Comparison of ENCODE assay signal across 8 cellular contexts in genomic region chr11:124865902-124866851, GRCh38. TPM values are rescaled to one million over a fixed set of nuclear protein-coding genes. Genes with fewer than 3 reads are reported as not detected.
DNase-seq lines count a peak whose midpoint lies in the region; ATAC-seq and TF ChIP-seq lines count a peak whose summit lies in the region.

No MANE protein-coding gene starts in this region.

- DNase-seq in GM19240 (ENCODE audit: insufficient read length, low spot score) (peak; percentile 43), NOMO-1 treated with dmso at 0.1 percent for 144 hours (lab: John Stamatoyannopoulos, UW; ENCODE audit: unreplicated experiment) (peak; percentile 21), heart right ventricle (peak in 1 of 2 donors; percentile 54), gastrocnemius medialis (no peak)
- peak; percentile 55 for DNase-seq in activated naive CD4-positive, alpha-beta T cell treated with anti-CD3 and anti-CD28 coated beads, Interleukin-2, amount 50 U/mL, for 16 hours

- peaks cover 99% of the 10 kb centered on the region for H3K27me3 ChIP-seq in ACC112 (ENCODE audit: insufficient read depth, low read length)
- peaks cover 36 to 100% (median 99%) of the 10 kb centered on the region in 7 donors for H3K27me3 ChIP-seq in heart right ventricle
- peaks cover 85 to 97% (median 91%) of the 10 kb centered on the region in 3 donors for H3K27me3 ChIP-seq in gastrocnemius medialis

- H3K27ac ChIP-seq in ACC112 (ENCODE audit: low read depth, low read length) (no peak overlapping the region), heart right ventricle (no peak overlapping the region), gastrocnemius medialis (no peak overlapping the region)

- no peaks in the 10 kb centered on the region for H3K9me3 ChIP-seq in heart right ventricle
- H3K9me3 ChIP-seq in gastrocnemius medialis, result no peaks in the 10 kb centered on the region

- TF ChIP-seq CTCF in heart right ventricle (IDR thresholded peaks at IDR 0.05) (peak; percentile 69 to 90 (median 82)), gastrocnemius medialis (IDR thresholded peaks at IDR 0.05 in 4 of 5, conservative IDR thresholded peaks at IDR 0.05 in 1 of 5) (peak; percentile 37 to 81 (median 62))

- TF ChIP-seq POLR2A in gastrocnemius medialis (IDR thresholded peaks at IDR 0.05), result no peak

- no peak overlapping the region for H2AFZ ChIP-seq in ACC112 (ENCODE audit: low read length, unreplicated experiment)

- H3K4me3 ChIP-seq in ACC112 (ENCODE audit: low read depth, low read length) (peak overlapping the region; percentile 67), heart right ventricle (peak overlapping the region; percentile 22 to 45 (median 40)), gastrocnemius medialis (peak overlapping the region; percentile 21 to 57 (median 32))

- H3K4me1 ChIP-seq in ACC112 (ENCODE audit: control insufficient read depth, insufficient read depth, low read length, unreplicated experiment) (peaks cover 13% of the 10 kb centered on the region), heart right ventricle (peaks cover 12 to 65% (median 42%) of the 10 kb centered on the region in 9 donors), gastrocnemius medialis (peaks cover 17 to 29% of the 10 kb centered on the region in 2 donors)

- 1 to 3% methylated on average over 62 of the region's 62 CpGs for WGBS in heart right ventricle, 2 donors

- in situ Hi-C loops in gastrocnemius medialis (cut with MboI; ENCODE audit: low sequenced_read_pairs in 4 of 4), result no loop called here

- H3K36me3 ChIP-seq in ACC112 (ENCODE audit: insufficient read depth, low read length) (no peaks in the 10 kb centered on the region), heart right ventricle (no peaks in the 10 kb centered on the region), gastrocnemius medialis (no peaks in the 10 kb centered on the region)

- intact Hi-C loops in heart right ventricle (cut with DNase I), result loop anchor here in 1 of 10 donors (10.0 kb wide), 1 partner anchor 221 kb away; no protein-coding TSS in a partner anchor
- intact Hi-C loops in gastrocnemius medialis (cut with DNase I; ENCODE audit: low total_unique reads), result no loop called here

- peak in 5 of 8 donors; percentile 26 to 60 (median 41) for ATAC-seq in heart right ventricle
- peak in 1 of 2 donors; percentile 50 for ATAC-seq in gastrocnemius medialis
- ATAC-seq in HG03520 (IDR thresholded peaks at IDR 0.05; ENCODE audit: unreplicated experiment), result no peak
- ATAC-seq in HG03442 (IDR thresholded peaks at IDR 0.05; ENCODE audit: unreplicated experiment), result no peak

- no peaks in the 10 kb centered on the region for H3K79me2 ChIP-seq in ACC112 (ENCODE audit: control insufficient read depth, insufficient read depth, low read length, unreplicated experiment)

RNA-seq across cellular contexts. Expression of gene ROBO3, which starts 0.9 kb away (rescaled TPM):
- total RNA-seq in heart right ventricle (1 to 10 TPM; 1.5 to 7.8 (median 3.6) TPM), gastrocnemius medialis (1 to 10 TPM in 2 of 4 donors, under 1 TPM in 2; 0.35 to 3.7 (median 1.3) TPM)
- polyA plus RNA-seq in heart right ventricle, result 10 to 100 TPM in 1 of 2 donors, 1 to 10 TPM in 1; 4.9 to 19.8 TPM

RNA-seq across cellular contexts. Expression of gene ROBO4, which starts 31.5 kb away (rescaled TPM):
- total RNA-seq in heart right ventricle (10 to 100 TPM; 14.2 to 42.6 (median 22.0) TPM), gastrocnemius medialis (10 to 100 TPM in 3 of 4 donors, 1 to 10 TPM in 1; 7.6 to 18.7 (median 14.7) TPM)
- polyA plus RNA-seq in heart right ventricle, result 10 to 100 TPM; 17.9 to 39.1 TPM

RNA-seq across cellular contexts. Expression of gene HEPN1, which starts 52.9 kb away (rescaled TPM):
- total RNA-seq in heart right ventricle (not detected), gastrocnemius medialis (not detected)
- under 1 TPM in 1 of 2 donors, not detected in 1; 0.03 TPM for polyA plus RNA-seq in heart right ventricle

Comparison
In these comparisons a context has a peak if more than half of its experiments do, and no peak if none do; other contexts are left out.
1. DNase-seq: peak in GM19240 (single experiment), NOMO-1 treated with dmso at 0.1 percent for 144 hours (single experiment) and activated naive CD4-positive, alpha-beta T cell treated with anti-CD3 and anti-CD28 coated beads, Interleukin-2, amount 50 U/mL, for 16 hours (single experiment); none in gastrocnemius medialis (0 of 2).
2. ATAC-seq: peak in heart right ventricle (5 of 8); none in HG03520 (single experiment) and HG03442 (single experiment).
3. Peak in every context shown above with its lines, with median percentiles within 50 percentile points of each other: H3K4me3 ChIP-seq.